ENCODE assay signal across 23 cellular contexts in the genomic region with DNA sequence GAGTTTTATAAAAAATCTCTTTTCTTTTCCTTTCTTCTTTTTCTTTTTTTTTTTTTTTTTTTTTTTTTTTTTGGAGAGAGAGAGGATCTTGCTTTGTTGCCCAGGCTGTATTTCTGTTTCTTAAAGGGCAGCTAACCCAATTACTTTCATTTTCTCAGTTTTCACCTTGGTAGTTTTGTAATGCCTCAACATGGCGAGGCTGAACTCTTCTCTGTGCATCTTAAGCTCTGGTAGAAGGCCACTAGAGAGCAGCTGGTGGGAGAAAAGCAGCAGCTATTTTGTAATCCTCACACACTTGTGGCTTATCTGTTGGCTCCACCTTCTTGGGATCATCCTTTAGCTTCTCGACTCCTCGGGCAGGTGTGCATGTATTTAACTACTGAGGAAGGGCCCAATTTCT.
"Had no signal": no experiment of that assay in that cellular context is flagged by ENCODE, and none has a peak within 500 bp of the region (broad histone marks: within the 10 kb centered on the region; RNA-seq: fewer than 3 reads in every experiment).

No MANE protein-coding gene starts in this region.

- DNase-seq: activated CD4-positive, alpha-beta memory T cell treated with anti-CD3 and anti-CD28 coated beads for 36 hours; activated CD4-positive, alpha-beta T cell treated with anti-CD3 and anti-CD28 coated beads, Interleukin-2, amount 10 ng/mL, durations not matched to agents 7 days and 5 days; activated CD4-positive, CD25-positive, alpha-beta regulatory T cell; activated CD8-positive, alpha-beta memory T cell treated with anti-CD3 and anti-CD28 coated beads for 24 hours; activated effector memory CD4-positive, alpha-beta T cell treated with anti-CD3 and anti-CD28 coated beads, Interleukin-2, amount 50 U/mL, for 16 hours; activated naive CD4-positive, alpha-beta T cell treated with anti-CD3 and anti-CD28 coated beads for 36 hours; activated T-cell treated with anti-CD3 and anti-CD28 coated beads, Interleukin-2, amount 50 U/mL, for 4 hours; anterior cingulate cortex; cerebellar nuclear complex; NCI-H1105 treated with DMSO at 0.1 percent for 48 hours; NCI-H1436 treated with DMSO at 0.1 percent for 48 hours; NCI-H187 treated with DMSO at 0.1 percent for 48 hours; NCI-H2081 treated with DMSO at 0.1 percent for 48 hours; NCI-H446; NCI-H526; NCI-H774; Peyer's patch; Right ventricle myocardium superior; SJCRH30; T-helper 2 cell; T1000 had no signal

- H3K9me3 ChIP-seq: Peyer's patch, SJCRH30 had no signal

- H3K27me3 ChIP-seq: Peyer's patch, SJCRH30 had no signal

- H3K4me3 ChIP-seq: Peyer's patch, SJCRH30 had no signal

- H3K36me3 ChIP-seq: Peyer's patch, SJCRH30 had no signal

- H3K4me1 ChIP-seq: Peyer's patch, SJCRH30 had no signal

- H3K27ac ChIP-seq: KMS-11, Peyer's patch, RWPE1, SJCRH30 had no signal

- ATAC-seq: activated T-cell treated with anti-CD3 and anti-CD28 coated beads, Interleukin-2, amount 50 U/mL, for 4 hours had no signal
